Comparison of ENCODE assay signal across 1 cellular context in genomic region chr15:64151727-64152506, GRCh38.
TF ChIP-seq lines count a peak whose summit lies in the region.

Gene SNX22 (plus strand): TSS chr15:64151731. CDS start chr15:64151776, 45 bp downstream.

TF ChIP-seq in K562, 482 proteins besides CTCF, POLR2A, EP300 and RAD21 (continued from another document and continues in another):
- TF ChIP-seq, protein P1, sequence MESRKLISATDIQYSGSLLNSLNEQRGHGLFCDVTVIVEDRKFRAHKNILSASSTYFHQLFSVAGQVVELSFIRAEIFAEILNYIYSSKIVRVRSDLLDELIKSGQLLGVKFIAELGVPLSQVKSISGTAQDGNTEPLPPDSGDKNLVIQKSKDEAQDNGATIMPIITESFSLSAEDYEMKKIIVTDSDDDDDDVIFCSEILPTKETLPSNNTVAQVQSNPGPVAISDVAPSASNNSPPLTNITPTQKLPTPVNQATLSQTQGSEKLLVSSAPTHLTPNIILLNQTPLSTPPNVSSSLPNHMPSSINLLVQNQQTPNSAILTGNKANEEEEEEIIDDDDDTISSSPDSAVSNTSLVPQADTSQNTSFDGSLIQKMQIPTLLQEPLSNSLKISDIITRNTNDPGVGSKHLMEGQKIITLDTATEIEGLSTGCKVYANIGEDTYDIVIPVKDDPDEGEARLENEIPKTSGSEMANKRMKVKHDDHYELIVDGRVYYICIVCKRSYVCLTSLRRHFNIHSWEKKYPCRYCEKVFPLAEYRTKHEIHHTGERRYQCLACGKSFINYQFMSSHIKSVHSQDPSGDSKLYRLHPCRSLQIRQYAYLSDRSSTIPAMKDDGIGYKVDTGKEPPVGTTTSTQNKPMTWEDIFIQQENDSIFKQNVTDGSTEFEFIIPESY (CRISPR knock-in tag; IDR thresholded peaks at IDR 0.05) = peak; percentile 91
- TF ChIP-seq FOXK1 (CRISPR knock-in tag; IDR thresholded peaks at IDR 0.05; ENCODE audit: borderline replicate concordance) (no peak), ZNF274 (IDR thresholded peaks at IDR 0.05; ENCODE audit: borderline replicate concordance, low read depth, low read length) (no peak), POLR2G (IDR thresholded peaks at IDR 0.05; ENCODE audit: low read depth, low read length) (peak; percentile 69), ZFP1 (CRISPR knock-in tag; IDR thresholded peaks at IDR 0.05) (no peak), ZNF134 (CRISPR knock-in tag; conservative IDR thresholded peaks at IDR 0.05) (no peak), FIP1L1 (IDR thresholded peaks at IDR 0.05; ENCODE audit: low read depth, low read length, poor library complexity, severe bottlenecking) (peak; percentile 40), ZBTB12 (CRISPR knock-in tag; IDR thresholded peaks at IDR 0.05) (no peak), KDM2B (CRISPR knock-in tag; IDR thresholded peaks at IDR 0.05) (peak; percentile 82; the same call in 1 of the 2 replicates), ZNF354B (CRISPR knock-in tag; IDR thresholded peaks at IDR 0.05) (no peak), MEIS2 (IDR thresholded peaks at IDR 0.05; ENCODE audit: partially characterized antibody) (no peak), SMARCA4 (IDR thresholded peaks at IDR 0.05) (no peak), TGIF2 (CRISPR knock-in tag; IDR thresholded peaks at IDR 0.05) (no peak), PHF8 (IDR thresholded peaks at IDR 0.05; ENCODE audit: borderline replicate concordance, low read length) (peak; percentile 48; the same call in 1 of the 2 replicates), RBM14 (IDR thresholded peaks at IDR 0.05; ENCODE audit: borderline replicate concordance, insufficient read depth, low read depth, low read length) (no peak), FOXA3 (CRISPR knock-in tag; conservative IDR thresholded peaks at IDR 0.05 in 1 of 2, IDR thresholded peaks at IDR 0.05 in 1 of 2) (no peak), HDAC3 (IDR thresholded peaks at IDR 0.05; ENCODE audit: borderline replicate concordance, partially characterized antibody) (no peak), ATF1 (CRISPR knock-in tag; IDR thresholded peaks at IDR 0.05) (no peak), ATF1 (tag; IDR thresholded peaks at IDR 0.05) (no peak), RBFOX2 (IDR thresholded peaks at IDR 0.05; ENCODE audit: low read depth, low read length) (peak; percentile 30; the same call in 1 of the 2 replicates), ZNF224 (CRISPR knock-in tag; IDR thresholded peaks at IDR 0.05) (no peak), THRB (CRISPR knock-in tag; conservative IDR thresholded peaks at IDR 0.05) (no peak), ZNF23 (CRISPR knock-in tag; IDR thresholded peaks at IDR 0.05) (no peak), ZC3H8 (IDR thresholded peaks at IDR 0.05) (no peak), MAZ (CRISPR knock-in tag; conservative IDR thresholded peaks at IDR 0.05 in 1 of 2, IDR thresholded peaks at IDR 0.05 in 1 of 2) (peak in 1 of 2 experiments; percentile 12; a peak in 1 of 4 replicates), ZNF778 (CRISPR knock-in tag; IDR thresholded peaks at IDR 0.05) (no peak), MGA (IDR thresholded peaks at IDR 0.05) (no peak), SAFB (IDR thresholded peaks at IDR 0.05; ENCODE audit: borderline replicate concordance, low read depth, low read length) (no peak)
- TF ChIP-seq, protein P2, sequence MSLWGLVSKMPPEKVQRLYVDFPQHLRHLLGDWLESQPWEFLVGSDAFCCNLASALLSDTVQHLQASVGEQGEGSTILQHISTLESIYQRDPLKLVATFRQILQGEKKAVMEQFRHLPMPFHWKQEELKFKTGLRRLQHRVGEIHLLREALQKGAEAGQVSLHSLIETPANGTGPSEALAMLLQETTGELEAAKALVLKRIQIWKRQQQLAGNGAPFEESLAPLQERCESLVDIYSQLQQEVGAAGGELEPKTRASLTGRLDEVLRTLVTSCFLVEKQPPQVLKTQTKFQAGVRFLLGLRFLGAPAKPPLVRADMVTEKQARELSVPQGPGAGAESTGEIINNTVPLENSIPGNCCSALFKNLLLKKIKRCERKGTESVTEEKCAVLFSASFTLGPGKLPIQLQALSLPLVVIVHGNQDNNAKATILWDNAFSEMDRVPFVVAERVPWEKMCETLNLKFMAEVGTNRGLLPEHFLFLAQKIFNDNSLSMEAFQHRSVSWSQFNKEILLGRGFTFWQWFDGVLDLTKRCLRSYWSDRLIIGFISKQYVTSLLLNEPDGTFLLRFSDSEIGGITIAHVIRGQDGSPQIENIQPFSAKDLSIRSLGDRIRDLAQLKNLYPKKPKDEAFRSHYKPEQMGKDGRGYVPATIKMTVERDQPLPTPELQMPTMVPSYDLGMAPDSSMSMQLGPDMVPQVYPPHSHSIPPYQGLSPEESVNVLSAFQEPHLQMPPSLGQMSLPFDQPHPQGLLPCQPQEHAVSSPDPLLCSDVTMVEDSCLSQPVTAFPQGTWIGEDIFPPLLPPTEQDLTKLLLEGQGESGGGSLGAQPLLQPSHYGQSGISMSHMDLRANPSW (CRISPR knock-in tag; IDR thresholded peaks at IDR 0.05) = no peak
- TF ChIP-seq, protein P3, sequence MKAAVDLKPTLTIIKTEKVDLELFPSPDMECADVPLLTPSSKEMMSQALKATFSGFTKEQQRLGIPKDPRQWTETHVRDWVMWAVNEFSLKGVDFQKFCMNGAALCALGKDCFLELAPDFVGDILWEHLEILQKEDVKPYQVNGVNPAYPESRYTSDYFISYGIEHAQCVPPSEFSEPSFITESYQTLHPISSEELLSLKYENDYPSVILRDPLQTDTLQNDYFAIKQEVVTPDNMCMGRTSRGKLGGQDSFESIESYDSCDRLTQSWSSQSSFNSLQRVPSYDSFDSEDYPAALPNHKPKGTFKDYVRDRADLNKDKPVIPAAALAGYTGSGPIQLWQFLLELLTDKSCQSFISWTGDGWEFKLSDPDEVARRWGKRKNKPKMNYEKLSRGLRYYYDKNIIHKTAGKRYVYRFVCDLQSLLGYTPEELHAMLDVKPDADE (conservative IDR thresholded peaks at IDR 0.05; ENCODE audit: control insufficient read depth, low read depth, low read length) = 0 out of 2 replicates have a peak, but pooled peaks have one; percentile 21
- TF ChIP-seq, protein P4, sequence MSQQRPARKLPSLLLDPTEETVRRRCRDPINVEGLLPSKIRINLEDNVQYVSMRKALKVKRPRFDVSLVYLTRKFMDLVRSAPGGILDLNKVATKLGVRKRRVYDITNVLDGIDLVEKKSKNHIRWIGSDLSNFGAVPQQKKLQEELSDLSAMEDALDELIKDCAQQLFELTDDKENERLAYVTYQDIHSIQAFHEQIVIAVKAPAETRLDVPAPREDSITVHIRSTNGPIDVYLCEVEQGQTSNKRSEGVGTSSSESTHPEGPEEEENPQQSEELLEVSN (IDR thresholded peaks at IDR 0.05; ENCODE audit: borderline replicate concordance in 1 of 2, extremely low read depth in 1 of 2, insufficient read depth in 1 of 2, insufficient read length in 1 of 2, low read depth in 1 of 2, low read length in 1 of 2, poor library complexity in 1 of 2, severe bottlenecking in 1 of 2) = peak in 1 of 2 experiments; percentile 1
- TF ChIP-seq, protein P5, sequence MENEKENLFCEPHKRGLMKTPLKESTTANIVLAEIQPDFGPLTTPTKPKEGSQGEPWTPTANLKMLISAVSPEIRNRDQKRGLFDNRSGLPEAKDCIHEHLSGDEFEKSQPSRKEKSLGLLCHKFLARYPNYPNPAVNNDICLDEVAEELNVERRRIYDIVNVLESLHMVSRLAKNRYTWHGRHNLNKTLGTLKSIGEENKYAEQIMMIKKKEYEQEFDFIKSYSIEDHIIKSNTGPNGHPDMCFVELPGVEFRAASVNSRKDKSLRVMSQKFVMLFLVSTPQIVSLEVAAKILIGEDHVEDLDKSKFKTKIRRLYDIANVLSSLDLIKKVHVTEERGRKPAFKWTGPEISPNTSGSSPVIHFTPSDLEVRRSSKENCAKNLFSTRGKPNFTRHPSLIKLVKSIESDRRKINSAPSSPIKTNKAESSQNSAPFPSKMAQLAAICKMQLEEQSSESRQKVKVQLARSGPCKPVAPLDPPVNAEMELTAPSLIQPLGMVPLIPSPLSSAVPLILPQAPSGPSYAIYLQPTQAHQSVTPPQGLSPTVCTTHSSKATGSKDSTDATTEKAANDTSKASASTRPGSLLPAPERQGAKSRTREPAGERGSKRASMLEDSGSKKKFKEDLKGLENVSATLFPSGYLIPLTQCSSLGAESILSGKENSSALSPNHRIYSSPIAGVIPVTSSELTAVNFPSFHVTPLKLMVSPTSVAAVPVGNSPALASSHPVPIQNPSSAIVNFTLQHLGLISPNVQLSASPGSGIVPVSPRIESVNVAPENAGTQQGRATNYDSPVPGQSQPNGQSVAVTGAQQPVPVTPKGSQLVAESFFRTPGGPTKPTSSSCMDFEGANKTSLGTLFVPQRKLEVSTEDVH (IDR thresholded peaks at IDR 0.05; ENCODE audit: low read depth, partially characterized antibody) = no peak
